Comparison of ENCODE assay signal across 15 cellular contexts in genomic region chr7:151868805-151869188, GRCh38. TPM values are rescaled to one million over a fixed set of nuclear protein-coding genes. Genes with fewer than 3 reads are reported as not detected.
A peak's percentile ranks its signal among the peaks of the same experiment; 100 is the strongest.
DNase-seq lines count a peak whose midpoint lies in the region; ATAC-seq and TF ChIP-seq lines count a peak whose summit lies in the region.
"Had no signal": no experiment of that assay in that cellular context is flagged by ENCODE, and none has a peak within 500 bp of the region (broad histone marks: within the 10 kb centered on the region; RNA-seq: fewer than 3 reads in every experiment).

No MANE protein-coding gene starts in this region.

- intact Hi-C loops in ascending aorta (cut with DNase I), result no loop called here
- intact Hi-C loops in lower lobe of right lung (cut with DNase I), result no loop called here

- H3K9me3 ChIP-seq in ascending aorta, result no peaks in the 10 kb centered on the region
- no peaks in the 10 kb centered on the region for H3K9me3 ChIP-seq in endodermal cell (ENCODE audit: control insufficient read depth, low read length)
- no peaks in the 10 kb centered on the region for H3K9me3 ChIP-seq in lower lobe of right lung
- H3K9me3 ChIP-seq in thoracic aorta, result no peaks in the 10 kb centered on the region
- H3K9me3 ChIP-seq: testis had no signal

- no peak overlapping the region for H3K4me3 Mint-ChIP-seq in endodermal cell
- H3K4me3 Mint-ChIP-seq: activated naive CD4-positive, alpha-beta T cell treated with anti-CD3 and anti-CD28 coated beads for 36 hours; memory B cell; T-helper 17 cell had no signal

- H3K4me3 ChIP-seq in ascending aorta (peak overlapping the region in 1 of 2 donors; percentile 15), endodermal cell (ENCODE audit: low read length) (no peak overlapping the region), lower lobe of right lung (peak overlapping the region; percentile 1), thoracic aorta (peak overlapping the region; percentile 18)
- H3K4me3 ChIP-seq: testis had no signal

- 82 to 88% methylated on average over 5 of the region's 5 CpGs for WGBS in endodermal cell (ENCODE audit: insufficient coverage in 1 of 2, insufficient read length in 1 of 2), 2 experiments

- H3K36me3 ChIP-seq in ascending aorta, result no peaks in the 10 kb centered on the region
- no peaks in the 10 kb centered on the region for H3K36me3 ChIP-seq in endodermal cell (ENCODE audit: control insufficient read depth, insufficient read depth, low read length)
- H3K36me3 ChIP-seq in lower lobe of right lung, result no peaks in the 10 kb centered on the region
- H3K36me3 ChIP-seq in thoracic aorta, result no peaks in the 10 kb centered on the region

- H3K27ac ChIP-seq in ascending aorta (peak overlapping the region; percentile 53 to 71), endodermal cell (ENCODE audit: low read depth, low read length) (peak overlapping the region; percentile 21), lower lobe of right lung (peak overlapping the region; percentile 34), thoracic aorta (peak overlapping the region; percentile 17 to 62)

- ATAC-seq in lower lobe of right lung (peak in 1 of 2 donors; percentile 40), thoracic aorta (ENCODE audit: insufficient number of reproducible peaks, low FRiP score, low read depth) (no peak), HG03457 (IDR thresholded peaks at IDR 0.05; ENCODE audit: unreplicated experiment) (no peak)
- ATAC-seq: activated CD4-positive, CD25-positive, alpha-beta regulatory T cell treated with anti-CD3 and anti-CD28 coated beads, Interleukin-2, amount 50 U/mL, for 24 hours; T-helper 17 cell had no signal

- H3K4me1 ChIP-seq in ascending aorta (peaks cover 7 to 12% of the 10 kb centered on the region in 2 donors), endodermal cell (ENCODE audit: control insufficient read depth, insufficient read depth, low read length) (no peaks in the 10 kb centered on the region), lower lobe of right lung (peaks cover 35% of the 10 kb centered on the region), thoracic aorta (ENCODE audit: control insufficient read depth in 1 of 2, low read depth in 2 of 2) (peaks cover 0 to 32% of the 10 kb centered on the region in 2 donors)
- H3K4me1 ChIP-seq: testis had no signal

- H3K9ac ChIP-seq in endodermal cell (ENCODE audit: extremely low read depth, low read length, poor library complexity, severe bottlenecking), result no peak overlapping the region

- peaks cover 27% of the 10 kb centered on the region for H3K27me3 Mint-ChIP-seq in endodermal cell (ENCODE audit: insufficient read depth)
- H3K27me3 Mint-ChIP-seq: memory B cell, T-helper 17 cell had no signal

- H3K9me3 Mint-ChIP-seq in endodermal cell, result no peaks in the 10 kb centered on the region
- H3K9me3 Mint-ChIP-seq: activated naive CD4-positive, alpha-beta T cell treated with anti-CD3 and anti-CD28 coated beads for 36 hours; memory B cell; nephron had no signal

- H3K27me3 ChIP-seq in ascending aorta (no peaks in the 10 kb centered on the region), endodermal cell (ENCODE audit: control insufficient read depth, insufficient read depth, low read length, poor library complexity, severe bottlenecking) (peaks cover 6% of the 10 kb centered on the region), lower lobe of right lung (ENCODE audit: low read depth) (no peaks in the 10 kb centered on the region), thoracic aorta (replicated peaks; ENCODE audit: insufficient read depth) (no peaks in the 10 kb centered on the region)
- H3K27me3 ChIP-seq: testis had no signal

- TF ChIP-seq CTCF in ascending aorta (IDR thresholded peaks at IDR 0.05), result no peak
- TF ChIP-seq CTCF in endodermal cell (conservative IDR thresholded peaks at IDR 0.05), result no peak
- TF ChIP-seq CTCF in lower lobe of right lung (IDR thresholded peaks at IDR 0.05), result no peak
- TF ChIP-seq CTCF in thoracic aorta (IDR thresholded peaks at IDR 0.05), result no peak

- no peaks in the 10 kb centered on the region for H3K36me3 Mint-ChIP-seq in endodermal cell (ENCODE audit: low read depth)

- no peak for DNase-seq in ascending aorta (ENCODE audit: low spot score in 2 of 2)
- no peak for DNase-seq in endodermal cell
- no peak for DNase-seq in lower lobe of right lung
- DNase-seq in thoracic aorta (ENCODE audit: low spot score), result no peak
- no peak for DNase-seq in inferior parietal cortex (ENCODE audit: extremely low spot score)
- DNase-seq in stimulated activated CD4-positive, alpha-beta T cell treated with anti-CD3 and anti-CD28 coated beads, Interleukin-4, amount 100 ng/mL, for 1 hour, result no peak
- DNase-seq: activated naive CD4-positive, alpha-beta T cell treated with anti-CD3 and anti-CD28 coated beads for 36 hours; DMS 273 treated with DMSO at 0.1 percent for 48 hours; effector CD4-positive, alpha-beta T cell; T-helper 17 cell; testis had no signal

- no peak overlapping the region for H3K27ac Mint-ChIP-seq in endodermal cell
- H3K27ac Mint-ChIP-seq: activated naive CD4-positive, alpha-beta T cell treated with anti-CD3 and anti-CD28 coated beads for 36 hours; memory B cell had no signal

- peaks cover 18% of the 10 kb centered on the region for H3K4me1 Mint-ChIP-seq in endodermal cell

RNA-seq across cellular contexts. Expression of gene PRKAG2, which starts 8.1 kb away (rescaled TPM):
- total RNA-seq in ascending aorta, result 26.7 TPM
- total RNA-seq in endodermal cell, result 10 to 100 TPM; 17.2 to 20.7 TPM
- polyA plus RNA-seq in endodermal cell (2013, experiment 1 of 2), result 13.3 TPM
- 15.2 TPM for polyA plus RNA-seq in endodermal cell (2013, experiment 2 of 2)
- total RNA-seq in lower lobe of right lung, result 35.4 TPM
- 10 to 100 TPM; 38.3 to 78.5 TPM for total RNA-seq in thoracic aorta
